ENCODE assay signal across 9 cellular contexts in the genomic region with DNA sequence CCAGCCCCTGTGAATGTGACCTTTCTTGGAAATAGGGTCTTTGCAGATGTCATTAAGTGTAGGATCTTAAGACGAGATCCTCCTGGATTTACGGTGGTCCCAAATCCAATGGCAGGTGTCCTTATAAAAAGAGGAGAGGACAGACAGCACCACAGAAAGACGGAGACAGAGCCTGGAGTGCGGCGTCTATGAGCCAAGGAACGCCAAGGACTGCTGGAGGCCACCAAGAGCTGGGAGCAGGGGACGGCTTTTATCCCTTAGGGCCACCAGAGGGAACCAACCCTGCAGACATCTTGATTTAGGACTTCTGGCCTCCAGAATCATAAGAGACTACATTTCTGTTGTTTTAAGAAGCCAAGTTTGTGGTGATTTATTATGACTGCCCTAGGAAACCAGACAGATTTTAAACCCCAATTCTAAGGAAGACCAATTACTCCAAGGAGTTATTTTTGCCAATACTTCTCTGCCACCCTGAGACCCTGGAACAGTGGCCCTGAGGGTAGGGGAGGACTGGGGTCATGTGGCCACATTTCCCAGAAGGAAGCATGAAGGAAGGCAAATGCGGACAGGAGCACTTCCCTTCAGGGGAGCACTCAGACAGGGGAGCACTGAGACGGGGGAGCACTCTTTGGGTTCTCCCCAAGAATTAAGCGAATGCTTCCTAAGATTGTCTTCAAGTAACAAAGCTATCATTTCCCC.
DNase-seq lines count a peak whose midpoint lies in the region; ATAC-seq and TF ChIP-seq lines count a peak whose summit lies in the region.
"Had no signal": no experiment of that assay in that cellular context is flagged by ENCODE, and none has a peak within 500 bp of the region (broad histone marks: within the 10 kb centered on the region; RNA-seq: fewer than 3 reads in every experiment).

No MANE protein-coding gene starts in this region.

- no peaks in the 10 kb centered on the region for H3K9me3 ChIP-seq in Karpas-422 (ENCODE audit: low read length)
- no peaks in the 10 kb centered on the region for H3K9me3 ChIP-seq in body of pancreas
- no peaks in the 10 kb centered on the region for H3K9me3 ChIP-seq in naive thymus-derived CD4-positive, alpha-beta T cell (ENCODE audit: control insufficient read depth in 2 of 3, low read length in 3 of 3)
- H3K9me3 ChIP-seq: colonic mucosa had no signal

- H3K36me3 Mint-ChIP-seq in naive thymus-derived CD4-positive, alpha-beta T cell: no peaks in the 10 kb centered on the region
- no peaks in the 10 kb centered on the region for H3K36me3 Mint-ChIP-seq in activated CD4-positive, alpha-beta T cell treated with anti-CD3 and anti-CD28 coated beads, Interleukin-2, amount 10 ng/mL, durations not matched to agents 7 days and 5 days (ENCODE audit: low read depth)

- H4K20me1 ChIP-seq in Karpas-422 (ENCODE audit: insufficient read depth, low read depth, low read length): no peaks in the 10 kb centered on the region

- H3K4me1 ChIP-seq in Karpas-422 (ENCODE audit: low read length) (no peaks in the 10 kb centered on the region), body of pancreas (no peaks in the 10 kb centered on the region)
- H3K4me1 ChIP-seq in naive thymus-derived CD4-positive, alpha-beta T cell (ENCODE audit: control insufficient read depth in 2 of 2, insufficient read depth in 2 of 2, low read length in 2 of 2): no peaks in the 10 kb centered on the region
- H3K4me1 ChIP-seq: colonic mucosa had no signal

- H3K9me3 Mint-ChIP-seq in naive thymus-derived CD4-positive, alpha-beta T cell: no peaks in the 10 kb centered on the region
- no peaks in the 10 kb centered on the region for H3K9me3 Mint-ChIP-seq in activated CD4-positive, alpha-beta T cell treated with anti-CD3 and anti-CD28 coated beads, Interleukin-2, amount 10 ng/mL, durations not matched to agents 7 days and 5 days

- peaks cover 0 to 4% (median 3%) of the 10 kb centered on the region in 5 donors for H3K27me3 Mint-ChIP-seq in naive thymus-derived CD4-positive, alpha-beta T cell
- H3K27me3 Mint-ChIP-seq in activated CD4-positive, alpha-beta T cell treated with anti-CD3 and anti-CD28 coated beads, Interleukin-2, amount 10 ng/mL, durations not matched to agents 7 days and 5 days: no peaks in the 10 kb centered on the region

- H3K4me3 ChIP-seq in Karpas-422 (ENCODE audit: low read length) (no peak overlapping the region), body of pancreas (no peak overlapping the region)
- H3K4me3 ChIP-seq in naive thymus-derived CD4-positive, alpha-beta T cell (ENCODE audit: low read length): no peak overlapping the region
- H3K4me3 ChIP-seq: colonic mucosa had no signal

- no peaks in the 10 kb centered on the region for H3K36me3 ChIP-seq in Karpas-422 (ENCODE audit: insufficient read depth, low read length)
- H3K36me3 ChIP-seq in body of pancreas (replicated peaks in 1 of 2; ENCODE audit: insufficient read depth in 1 of 2, low read depth in 2 of 2): no peaks in the 10 kb centered on the region
- H3K36me3 ChIP-seq in naive thymus-derived CD4-positive, alpha-beta T cell (ENCODE audit: control insufficient read depth in 2 of 3, insufficient read depth in 3 of 3, low read length in 3 of 3): no peaks in the 10 kb centered on the region
- H3K36me3 ChIP-seq: colonic mucosa had no signal

- whole genome bisulfite sequencing in body of pancreas, 2 donors: 62 to 69% methylated on average over 10 of the region's 10 CpGs

- no peak overlapping the region for H3K9ac ChIP-seq in Karpas-422 (ENCODE audit: low read length)

- no peak overlapping the region for H2AFZ ChIP-seq in Karpas-422 (ENCODE audit: low read length)

- H3K4me2 ChIP-seq in Karpas-422 (ENCODE audit: low read depth, low read length, poor library complexity, severe bottlenecking): no peak overlapping the region

- H3K27ac ChIP-seq in Karpas-422 (ENCODE audit: low read length) (no peak overlapping the region), body of pancreas (no peak overlapping the region)
- no peak overlapping the region for H3K27ac ChIP-seq in naive thymus-derived CD4-positive, alpha-beta T cell (ENCODE audit: low read depth, low read length)
- H3K27ac ChIP-seq: colonic mucosa had no signal

- H3K79me2 ChIP-seq in Karpas-422 (ENCODE audit: low read length): no peaks in the 10 kb centered on the region

- POLR2A ChIA-PET in naive thymus-derived CD4-positive, alpha-beta T cell (lab: Charles Lee): no interaction called here
- POLR2A ChIA-PET in activated CD4-positive, alpha-beta T cell treated with anti-CD3 and anti-CD28 coated beads, Interleukin-2, amount 10 ng/mL, durations not matched to agents 7 days and 5 days (lab: Charles Lee): no interaction called here

- peak overlapping the region in 1 of 10 donors; percentile 4 for H3K4me3 Mint-ChIP-seq in naive thymus-derived CD4-positive, alpha-beta T cell
- H3K4me3 Mint-ChIP-seq in activated CD4-positive, alpha-beta T cell treated with anti-CD3 and anti-CD28 coated beads, Interleukin-2, amount 10 ng/mL, durations not matched to agents 7 days and 5 days: no peak overlapping the region

- H3K27ac Mint-ChIP-seq in naive thymus-derived CD4-positive, alpha-beta T cell: no peak overlapping the region
- H3K27ac Mint-ChIP-seq in activated CD4-positive, alpha-beta T cell treated with anti-CD3 and anti-CD28 coated beads, Interleukin-2, amount 10 ng/mL, durations not matched to agents 7 days and 5 days: no peak overlapping the region

- DNase-seq in EH (ENCODE audit: low read depth): peak; percentile 61
- DNase-seq in Karpas-422: peak; percentile 68
- no peak for DNase-seq in body of pancreas
- peak in 1 of 9 donors; percentile 8 for DNase-seq in naive thymus-derived CD4-positive, alpha-beta T cell
- DNase-seq in stimulated activated CD4-positive, alpha-beta T cell treated with anti-CD3 and anti-CD28 coated beads, Interleukin-2, amount 100 ng/mL, for 24 hours: no peak
- no peak for DNase-seq in activated CD4-positive, alpha-beta T cell treated with anti-CD3 and anti-CD28 coated beads, Interleukin-2, amount 10 ng/mL, durations not matched to agents 7 days and 5 days
- DNase-seq: colonic mucosa had no signal

- H3K9me2 ChIP-seq in Karpas-422 (replicated peaks; ENCODE audit: insufficient read depth, low read length): no peaks in the 10 kb centered on the region

- CTCF ChIA-PET in naive thymus-derived CD4-positive, alpha-beta T cell (lab: Charles Lee): no interaction called here
- CTCF ChIA-PET in activated CD4-positive, alpha-beta T cell treated with anti-CD3 and anti-CD28 coated beads, Interleukin-2, amount 10 ng/mL, durations not matched to agents 7 days and 5 days (lab: Charles Lee): no interaction called here

- TF ChIP-seq POLR2A in body of pancreas (IDR thresholded peaks at IDR 0.05): no peak

- TF ChIP-seq CTCF in body of pancreas (IDR thresholded peaks at IDR 0.05): peak in 4 of 7 experiments; percentile 8 to 21 (median 16)

- intact Hi-C loops in body of pancreas (cut with DNase I): no loop called here
- intact Hi-C loops in naive thymus-derived CD4-positive, alpha-beta T cell (cut with micrococcal nuclease): loop anchor here in 1 of 2 donors (1.0 to 2.0 kb wide), 2 partner anchors 67 to 364 kb away; a partner anchor contains a TSS

- ATAC-seq in body of pancreas (no peak), HG02610 (IDR thresholded peaks at IDR 0.05; ENCODE audit: unreplicated experiment) (no peak), GM18520 (IDR thresholded peaks at IDR 0.05; ENCODE audit: unreplicated experiment) (no peak)
- ATAC-seq in naive thymus-derived CD4-positive, alpha-beta T cell: peak; percentile 48

- H3K27me3 ChIP-seq in Karpas-422 (ENCODE audit: low read length): no peaks in the 10 kb centered on the region
- no peaks in the 10 kb centered on the region for H3K27me3 ChIP-seq in body of pancreas
- no peaks in the 10 kb centered on the region for H3K27me3 ChIP-seq in naive thymus-derived CD4-positive, alpha-beta T cell (ENCODE audit: control insufficient read depth in 2 of 2, insufficient read depth in 2 of 2, low read length in 2 of 2)
- H3K27me3 ChIP-seq: colonic mucosa had no signal

- H3K4me1 Mint-ChIP-seq in naive thymus-derived CD4-positive, alpha-beta T cell: peaks cover 0 to 14% (median 8%) of the 10 kb centered on the region in 7 donors
- H3K4me1 Mint-ChIP-seq in activated CD4-positive, alpha-beta T cell treated with anti-CD3 and anti-CD28 coated beads, Interleukin-2, amount 10 ng/mL, durations not matched to agents 7 days and 5 days: peaks cover 9% of the 10 kb centered on the region

Comparison
In these comparisons a context has a peak if more than half of its experiments do, and no peak if none do; other contexts are left out.
1. DNase-seq: peak in EH (single experiment) and Karpas-422 (single experiment); none in body of pancreas (0 of 4), stimulated activated CD4-positive, alpha-beta T cell treated with anti-CD3 and anti-CD28 coated beads, Interleukin-2, amount 100 ng/mL, for 24 hours (0 of 2) and activated CD4-positive, alpha-beta T cell treated with anti-CD3 and anti-CD28 coated beads, Interleukin-2, amount 10 ng/mL, durations not matched to agents 7 days and 5 days (single experiment).